9 cellular contexts compared by ENCODE assay signal in genomic region chr4:173420324-173420752, GRCh38. TPM values are rescaled to one million over a fixed set of nuclear protein-coding genes. Genes with fewer than 3 reads are reported as not detected.
DNase-seq lines count a peak whose midpoint lies in the region; ATAC-seq and TF ChIP-seq lines count a peak whose summit lies in the region.
"Had no signal": no experiment of that assay in that cellular context is flagged by ENCODE, and none has a peak within 500 bp of the region (broad histone marks: within the 10 kb centered on the region; RNA-seq: fewer than 3 reads in every experiment).

No MANE protein-coding gene starts in this region.

- no peak for TF ChIP-seq POLR2A in esophagus squamous epithelium (IDR thresholded peaks at IDR 0.05)

- no peaks in the 10 kb centered on the region for H3K9me3 ChIP-seq in esophagus squamous epithelium

- TF ChIP-seq CTCF in esophagus squamous epithelium (IDR thresholded peaks at IDR 0.05): peak in 5 of 6 experiments; percentile 31 to 53 (median 40)

- H3K36me3 ChIP-seq in esophagus squamous epithelium: no peaks in the 10 kb centered on the region

- H3K4me1 ChIP-seq in esophagus squamous epithelium: peaks cover 0 to 8% (median 0%) of the 10 kb centered on the region in 3 donors

- ATAC-seq in HG03108 (IDR thresholded peaks at IDR 0.05; ENCODE audit: unreplicated experiment): peak; percentile 49
- no peak for ATAC-seq in HG03097 (IDR thresholded peaks at IDR 0.05; ENCODE audit: low FRiP score, unreplicated experiment)

- no peak overlapping the region for H3K4me3 ChIP-seq in esophagus squamous epithelium

- intact Hi-C loops in esophagus squamous epithelium (cut with DNase I): no loop called here

- no peak overlapping the region for H3K27ac ChIP-seq in esophagus squamous epithelium

- DNase-seq in DMS 273 (lab: John Stamatoyannopoulos, UW; ENCODE audit: unreplicated experiment) (peak; percentile 28), DMS 273 treated with DMSO at 0.1 percent for 48 hours (lab: John Stamatoyannopoulos, UW) (no peak), RKO (ENCODE audit: low spot score) (peak; percentile 60), esophagus squamous epithelium (lab: John Stamatoyannopoulos, UW) (no peak), retina (peak; percentile 36), SHP77 (lab: John Stamatoyannopoulos, UW) (no peak)
- DNase-seq: activated B cell treated with CpG ODN at 0.5 μM for 24 hours had no signal

- H3K27me3 ChIP-seq in esophagus squamous epithelium: no peaks in the 10 kb centered on the region

- 5 to 19% methylated on average over 4 of the region's 4 CpGs for WGBS in esophagus squamous epithelium, 2 donors

RNA-seq across cellular contexts. Expression of gene SCRG1, which starts 21.4 kb away (rescaled TPM):
- under 1 TPM in 1 of 4 donors, not detected in 3; 0.08 TPM for total RNA-seq in esophagus squamous epithelium
- total RNA-seq: activated B cell treated with CpG ODN at 0.5 μM for 24 hours had no signal

RNA-seq across cellular contexts. Expression of gene SAP30, which starts 49.6 kb away (rescaled TPM):
- 10 to 100 TPM; 10.3 to 18.5 (median 13.2) TPM for total RNA-seq in esophagus squamous epithelium

Comparison
In these comparisons a context has a peak if more than half of its experiments do, and no peak if none do; other contexts are left out.
1. DNase-seq: peak in DMS 273 (single experiment), RKO (single experiment) and retina (single experiment); none in DMS 273 treated with DMSO at 0.1 percent for 48 hours (single experiment), esophagus squamous epithelium (single experiment) and SHP77 (0 of 2).